ENCODE assay signal across 20 cellular contexts in the genomic region with DNA sequence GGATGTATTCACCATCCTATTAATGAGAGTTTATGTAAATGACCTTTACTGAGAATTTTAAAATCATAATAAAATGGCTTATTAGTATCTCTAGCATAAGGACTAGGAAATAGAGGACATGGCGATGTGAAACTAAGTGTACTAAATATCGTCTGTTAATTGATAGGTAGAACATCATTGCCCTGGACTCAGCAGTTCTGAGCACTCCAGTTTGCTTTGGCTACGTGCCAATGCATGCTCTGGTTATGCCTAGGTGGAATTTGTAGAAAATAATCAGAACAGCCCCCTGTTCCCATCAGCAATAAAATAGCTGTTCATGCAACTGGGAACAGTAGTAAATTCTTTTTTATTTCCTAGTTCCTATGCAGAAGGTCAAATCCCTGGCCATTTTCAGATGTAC.
DNase-seq lines count a peak whose midpoint lies in the region; ATAC-seq, FAIRE-seq and TF ChIP-seq lines count a peak whose summit lies in the region.
"Had no signal": no experiment of that assay in that cellular context is flagged by ENCODE, and none has a peak within 500 bp of the region (broad histone marks: within the 10 kb centered on the region; RNA-seq: fewer than 3 reads in every experiment).

No MANE protein-coding gene starts in this region.

- ATAC-seq in SK-N-SH treated with all-trans-retinoic acid at 6 μM for 48 hours = no peak
- ATAC-seq: left lung; naive thymus-derived CD4-positive, alpha-beta T cell; T-cell had no signal

- no peak overlapping the region for H3K27ac Mint-ChIP-seq in progenitor cell of endocrine pancreas
- H3K27ac Mint-ChIP-seq: naive thymus-derived CD4-positive, alpha-beta T cell; T-cell had no signal

- no peak overlapping the region for H3K4me3 Mint-ChIP-seq in progenitor cell of endocrine pancreas (ENCODE audit: low read depth)
- H3K4me3 Mint-ChIP-seq: naive thymus-derived CD4-positive, alpha-beta T cell; T-cell had no signal

- no peaks in the 10 kb centered on the region for H3K36me3 Mint-ChIP-seq in progenitor cell of endocrine pancreas (ENCODE audit: insufficient read depth)
- H3K36me3 Mint-ChIP-seq: T-cell had no signal

- H3K4me1 Mint-ChIP-seq in progenitor cell of endocrine pancreas (ENCODE audit: low read depth) = no peaks in the 10 kb centered on the region
- H3K4me1 Mint-ChIP-seq: T-cell had no signal

- no peaks in the 10 kb centered on the region for H3K9me3 Mint-ChIP-seq in progenitor cell of endocrine pancreas (ENCODE audit: low read depth)
- H3K9me3 Mint-ChIP-seq: T-cell had no signal

- no peaks in the 10 kb centered on the region for H3K27me3 Mint-ChIP-seq in progenitor cell of endocrine pancreas

- no peak for TF ChIP-seq CTCF in progenitor cell of endocrine pancreas (IDR thresholded peaks at IDR 0.05; ENCODE audit: unreplicated experiment)

- peak; percentile 49 for FAIRE-seq in islet of Langerhans (lab: Jason Lieb, UNC)
- FAIRE-seq: TTC549 had no signal

- DNase-seq in NCI-H1436 (lab: John Stamatoyannopoulos, UW) = peak; percentile 7
- no peak for DNase-seq in NCI-H1436 treated with DMSO at 0.1 percent for 48 hours (lab: John Stamatoyannopoulos, UW)
- peak; percentile 60 for DNase-seq in NCI-H146 (lab: John Stamatoyannopoulos, UW)
- DNase-seq in NCI-H774 (lab: John Stamatoyannopoulos, UW) = peak; percentile 15
- no peak for DNase-seq in 8988T
- no peak for DNase-seq in progenitor cell of endocrine pancreas (ENCODE audit: low spot score, unreplicated experiment)
- DNase-seq: activated CD4-positive, alpha-beta T cell treated with anti-CD3 and anti-CD28 coated beads for 1 hour; activated T-cell treated with anti-CD3 and anti-CD28 coated beads, Interleukin-2, amount 50 U/mL, for 1 hour; adrenal gland; left lung; naive thymus-derived CD4-positive, alpha-beta T cell; NCI-H446 treated with DMSO at 0.1 percent for 48 hours; retina; SIG-M5; stimulated activated CD4-positive, alpha-beta T cell treated with anti-CD3 and anti-CD28 coated beads, Interleukin-4, amount 100 ng/mL, for 1 hour; stimulated activated naive CD4-positive, alpha-beta T cell treated with Interleukin-2 at 50 U/mL for 16 hours; T-cell had no signal

TF ChIP-seq in SK-N-SH treated with all-trans-retinoic acid at 6 μM for 48 hours, 23 proteins besides CTCF, POLR2A, EP300 and RAD21:
- TF ChIP-seq SNAI2 (CRISPR knock-in tag; IDR thresholded peaks at IDR 0.05) = no peak
- TF ChIP-seq ZFP30 (CRISPR knock-in tag; IDR thresholded peaks at IDR 0.05) = no peak
- TF ChIP-seq CSRNP3 (CRISPR knock-in tag; IDR thresholded peaks at IDR 0.05) = no peak
- no peak for TF ChIP-seq PPARA (CRISPR knock-in tag; IDR thresholded peaks at IDR 0.05; ENCODE audit: borderline replicate concordance)
- no peak for TF ChIP-seq RARB (CRISPR knock-in tag; IDR thresholded peaks at IDR 0.05)
- TF ChIP-seq ESRRG (CRISPR knock-in tag; IDR thresholded peaks at IDR 0.05) = no peak
- no peak for TF ChIP-seq ZC3H10 (CRISPR knock-in tag; IDR thresholded peaks at IDR 0.05)
- TF ChIP-seq, protein P1, sequence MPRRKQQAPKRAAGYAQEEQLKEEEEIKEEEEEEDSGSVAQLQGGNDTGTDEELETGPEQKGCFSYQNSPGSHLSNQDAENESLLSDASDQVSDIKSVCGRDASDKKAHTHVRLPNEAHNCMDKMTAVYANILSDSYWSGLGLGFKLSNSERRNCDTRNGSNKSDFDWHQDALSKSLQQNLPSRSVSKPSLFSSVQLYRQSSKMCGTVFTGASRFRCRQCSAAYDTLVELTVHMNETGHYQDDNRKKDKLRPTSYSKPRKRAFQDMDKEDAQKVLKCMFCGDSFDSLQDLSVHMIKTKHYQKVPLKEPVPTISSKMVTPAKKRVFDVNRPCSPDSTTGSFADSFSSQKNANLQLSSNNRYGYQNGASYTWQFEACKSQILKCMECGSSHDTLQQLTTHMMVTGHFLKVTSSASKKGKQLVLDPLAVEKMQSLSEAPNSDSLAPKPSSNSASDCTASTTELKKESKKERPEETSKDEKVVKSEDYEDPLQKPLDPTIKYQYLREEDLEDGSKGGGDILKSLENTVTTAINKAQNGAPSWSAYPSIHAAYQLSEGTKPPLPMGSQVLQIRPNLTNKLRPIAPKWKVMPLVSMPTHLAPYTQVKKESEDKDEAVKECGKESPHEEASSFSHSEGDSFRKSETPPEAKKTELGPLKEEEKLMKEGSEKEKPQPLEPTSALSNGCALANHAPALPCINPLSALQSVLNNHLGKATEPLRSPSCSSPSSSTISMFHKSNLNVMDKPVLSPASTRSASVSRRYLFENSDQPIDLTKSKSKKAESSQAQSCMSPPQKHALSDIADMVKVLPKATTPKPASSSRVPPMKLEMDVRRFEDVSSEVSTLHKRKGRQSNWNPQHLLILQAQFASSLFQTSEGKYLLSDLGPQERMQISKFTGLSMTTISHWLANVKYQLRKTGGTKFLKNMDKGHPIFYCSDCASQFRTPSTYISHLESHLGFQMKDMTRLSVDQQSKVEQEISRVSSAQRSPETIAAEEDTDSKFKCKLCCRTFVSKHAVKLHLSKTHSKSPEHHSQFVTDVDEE (CRISPR knock-in tag; IDR thresholded peaks at IDR 0.05) = no peak
- no peak for TF ChIP-seq ISL1 (CRISPR knock-in tag; IDR thresholded peaks at IDR 0.05)
- TF ChIP-seq ZFP3 (CRISPR knock-in tag; IDR thresholded peaks at IDR 0.05) = no peak
- TF ChIP-seq, protein P2, sequence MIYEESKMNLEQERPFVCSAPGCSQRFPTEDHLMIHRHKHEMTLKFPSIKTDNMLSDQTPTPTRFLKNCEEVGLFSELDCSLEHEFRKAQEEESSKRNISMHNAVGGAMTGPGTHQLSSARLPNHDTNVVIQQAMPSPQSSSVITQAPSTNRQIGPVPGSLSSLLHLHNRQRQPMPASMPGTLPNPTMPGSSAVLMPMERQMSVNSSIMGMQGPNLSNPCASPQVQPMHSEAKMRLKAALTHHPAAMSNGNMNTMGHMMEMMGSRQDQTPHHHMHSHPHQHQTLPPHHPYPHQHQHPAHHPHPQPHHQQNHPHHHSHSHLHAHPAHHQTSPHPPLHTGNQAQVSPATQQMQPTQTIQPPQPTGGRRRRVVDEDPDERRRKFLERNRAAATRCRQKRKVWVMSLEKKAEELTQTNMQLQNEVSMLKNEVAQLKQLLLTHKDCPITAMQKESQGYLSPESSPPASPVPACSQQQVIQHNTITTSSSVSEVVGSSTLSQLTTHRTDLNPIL (CRISPR knock-in tag; IDR thresholded peaks at IDR 0.05; ENCODE audit: low read depth) = no peak
- TF ChIP-seq ZNF8 (CRISPR knock-in tag; IDR thresholded peaks at IDR 0.05) = no peak
- no peak for TF ChIP-seq OSR1 (CRISPR knock-in tag; IDR thresholded peaks at IDR 0.05)
- no peak for TF ChIP-seq BACH2 (CRISPR knock-in tag; IDR thresholded peaks at IDR 0.05; ENCODE audit: borderline replicate concordance)
- no peak for TF ChIP-seq GLIS3 (CRISPR knock-in tag; IDR thresholded peaks at IDR 0.05)
- no peak for TF ChIP-seq CSDC2 (CRISPR knock-in tag; IDR thresholded peaks at IDR 0.05)
- no peak for TF ChIP-seq ZNF565 (CRISPR knock-in tag; conservative IDR thresholded peaks at IDR 0.05; ENCODE audit: low read depth)
- no peak for TF ChIP-seq TCF4 (CRISPR knock-in tag; IDR thresholded peaks at IDR 0.05; ENCODE audit: borderline replicate concordance)
- no peak for TF ChIP-seq PATZ1 (CRISPR knock-in tag; IDR thresholded peaks at IDR 0.05; ENCODE audit: borderline replicate concordance)
- no peak for TF ChIP-seq TOX (CRISPR knock-in tag; IDR thresholded peaks at IDR 0.05; ENCODE audit: borderline replicate concordance)

Comparison
In these comparisons a context has a peak if more than half of its experiments do, and no peak if none do; other contexts are left out.
1. DNase-seq: peak in NCI-H1436 (single experiment), NCI-H146 (single experiment) and NCI-H774 (single experiment); none in NCI-H1436 treated with DMSO at 0.1 percent for 48 hours (single experiment), 8988T (single experiment) and progenitor cell of endocrine pancreas (single experiment).